ENCODE assay signal across 11 cellular contexts in genomic region chr6:9520417-9521151, GRCh38.
DNase-seq lines count a peak whose midpoint lies in the region; ATAC-seq and TF ChIP-seq lines count a peak whose summit lies in the region.
"Had no signal": no experiment of that assay in that cellular context is flagged by ENCODE, and none has a peak within 500 bp of the region (broad histone marks: within the 10 kb centered on the region; RNA-seq: fewer than 3 reads in every experiment).

No MANE protein-coding gene starts in this region.

- CTCF ChIA-PET in activated CD4-positive, alpha-beta T cell treated with anti-CD3 and anti-CD28 coated beads, Interleukin-2, amount 10 ng/mL, durations not matched to agents 7 days and 5 days (lab: Charles Lee), result no interaction called here

- ATAC-seq in GM21786 (IDR thresholded peaks at IDR 0.05; ENCODE audit: unreplicated experiment) (peak; percentile 60), HG02973 (IDR thresholded peaks at IDR 0.05; ENCODE audit: unreplicated experiment) (no peak)
- no peak for ATAC-seq in activated naive CD4-positive, alpha-beta T cell treated with anti-CD3 and anti-CD28 coated beads, Interleukin-2, amount 50 U/mL, for 72 hours

- peak; percentile 90 for DNase-seq in Caki2 (ENCODE audit: low read depth)
- DNase-seq in NB4 (ENCODE audit: low read depth), result peak; percentile 38
- peak; percentile 58 for DNase-seq in fibroblast of the conjunctiva (ENCODE audit: low read depth)
- DNase-seq in activated naive CD4-positive, alpha-beta T cell treated with anti-CD3 and anti-CD28 coated beads, Interleukin-2, amount 50 U/mL, for 72 hours (ENCODE audit: low spot score in 2 of 2), result no peak
- DNase-seq in Kasumi-1 (lab: John Stamatoyannopoulos, UW), result no peak
- no peak for DNase-seq in activated CD4-positive, alpha-beta T cell treated with anti-CD3 and anti-CD28 coated beads, Interleukin-2, amount 10 ng/mL, durations not matched to agents 7 days and 5 days
- DNase-seq: central memory CD4-positive, alpha-beta T cell; GDM1 had no signal

- peaks cover 5 to 15% of the 10 kb centered on the region in 2 donors for H3K9me3 Mint-ChIP-seq in activated naive CD4-positive, alpha-beta T cell treated with anti-CD3 and anti-CD28 coated beads, Interleukin-2, amount 50 U/mL, for 72 hours
- no peaks in the 10 kb centered on the region for H3K9me3 Mint-ChIP-seq in activated CD4-positive, alpha-beta T cell treated with anti-CD3 and anti-CD28 coated beads, Interleukin-2, amount 10 ng/mL, durations not matched to agents 7 days and 5 days

- H3K4me1 Mint-ChIP-seq in activated CD4-positive, alpha-beta T cell treated with anti-CD3 and anti-CD28 coated beads, Interleukin-2, amount 10 ng/mL, durations not matched to agents 7 days and 5 days, result no peaks in the 10 kb centered on the region
- H3K4me1 Mint-ChIP-seq: memory B cell had no signal

- TF ChIP-seq POLR2A in NB4 (IDR thresholded peaks at IDR 0.05; ENCODE audit: extremely low read depth, insufficient read length), result no peak

- H3K27me3 Mint-ChIP-seq in activated CD4-positive, alpha-beta T cell treated with anti-CD3 and anti-CD28 coated beads, Interleukin-2, amount 10 ng/mL, durations not matched to agents 7 days and 5 days, result no peaks in the 10 kb centered on the region
- H3K27me3 Mint-ChIP-seq: memory B cell had no signal

- no peak overlapping the region for H3K27ac Mint-ChIP-seq in activated naive CD4-positive, alpha-beta T cell treated with anti-CD3 and anti-CD28 coated beads, Interleukin-2, amount 50 U/mL, for 72 hours
- H3K27ac Mint-ChIP-seq in activated CD4-positive, alpha-beta T cell treated with anti-CD3 and anti-CD28 coated beads, Interleukin-2, amount 10 ng/mL, durations not matched to agents 7 days and 5 days, result no peak overlapping the region
- H3K27ac Mint-ChIP-seq: memory B cell had no signal

- TF ChIP-seq CTCF in NB4 (IDR thresholded peaks at IDR 0.05; ENCODE audit: low read depth, low read length), result no peak

- no peak overlapping the region for H3K4me3 Mint-ChIP-seq in activated CD4-positive, alpha-beta T cell treated with anti-CD3 and anti-CD28 coated beads, Interleukin-2, amount 10 ng/mL, durations not matched to agents 7 days and 5 days
- H3K4me3 Mint-ChIP-seq: memory B cell had no signal

- in situ Hi-C loops in Caki2 (cut with HindIII; ENCODE audit: low pct_unique_long_range_greater_than_20kb, low sequenced_read_pairs), result no loop called here

- POLR2A ChIA-PET in activated CD4-positive, alpha-beta T cell treated with anti-CD3 and anti-CD28 coated beads, Interleukin-2, amount 10 ng/mL, durations not matched to agents 7 days and 5 days (lab: Charles Lee), result no interaction called here

- no peak overlapping the region for H3K4me3 ChIP-seq in NB4 (ENCODE audit: low read depth, low read length)

- H3K36me3 Mint-ChIP-seq in activated naive CD4-positive, alpha-beta T cell treated with anti-CD3 and anti-CD28 coated beads, Interleukin-2, amount 50 U/mL, for 72 hours, result no peaks in the 10 kb centered on the region
- no peaks in the 10 kb centered on the region for H3K36me3 Mint-ChIP-seq in activated CD4-positive, alpha-beta T cell treated with anti-CD3 and anti-CD28 coated beads, Interleukin-2, amount 10 ng/mL, durations not matched to agents 7 days and 5 days (ENCODE audit: low read depth)
- H3K36me3 Mint-ChIP-seq: memory B cell had no signal

Comparison
In these comparisons a context has a peak if more than half of its experiments do, and no peak if none do; other contexts are left out.
1. DNase-seq: peak in Caki2 (single experiment), NB4 (single experiment) and fibroblast of the conjunctiva (single experiment); none in activated naive CD4-positive, alpha-beta T cell treated with anti-CD3 and anti-CD28 coated beads, Interleukin-2, amount 50 U/mL, for 72 hours (0 of 2), Kasumi-1 (0 of 2) and activated CD4-positive, alpha-beta T cell treated with anti-CD3 and anti-CD28 coated beads, Interleukin-2, amount 10 ng/mL, durations not matched to agents 7 days and 5 days (single experiment).